ENCODE assay signal across 17 cellular contexts in the genomic region with DNA sequence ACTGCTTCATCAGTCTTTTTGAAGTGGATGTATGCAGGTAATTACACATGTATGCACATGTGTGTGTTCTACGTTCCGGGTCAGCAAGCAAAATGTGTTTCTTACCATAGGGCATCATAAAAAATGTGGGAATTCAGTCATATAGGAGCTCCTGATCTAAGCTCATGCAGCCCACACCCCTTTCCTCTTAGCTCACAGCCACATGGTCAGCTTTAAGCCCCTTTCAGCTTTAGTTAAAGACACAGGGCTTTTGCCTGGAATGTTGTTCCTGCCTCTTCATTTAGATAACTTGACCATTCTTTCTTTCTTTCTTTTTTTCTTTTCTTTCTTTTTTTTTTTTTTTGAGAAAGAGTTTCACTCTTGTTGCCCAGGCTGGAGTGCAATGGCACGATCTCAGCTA.
DNase-seq lines count a peak whose midpoint lies in the region; ATAC-seq and TF ChIP-seq lines count a peak whose summit lies in the region.
"Had no signal": no experiment of that assay in that cellular context is flagged by ENCODE, and none has a peak within 500 bp of the region (broad histone marks: within the 10 kb centered on the region; RNA-seq: fewer than 3 reads in every experiment).

No MANE protein-coding gene starts in this region.

- POLR2A ChIA-PET in CD8-positive, alpha-beta T cell (lab: Charles Lee) = interaction anchor here (0.7 kb wide), 2 partner anchors 169 to 737 kb away, joined by 3 to 4 read pairs; no protein-coding TSS in a partner anchor

- no peak for TF ChIP-seq CTCF in brain (conservative IDR thresholded peaks at IDR 0.05)
- no peak for TF ChIP-seq CTCF in nephron (IDR thresholded peaks at IDR 0.05; ENCODE audit: unreplicated experiment in 3 of 3)
- TF ChIP-seq CTCF in CD8-positive, alpha-beta T cell (IDR thresholded peaks at IDR 0.05) = no peak
- TF ChIP-seq CTCF in tibial nerve (IDR thresholded peaks at IDR 0.05) = no peak

- peaks cover 0 to 6% (median 0%) of the 10 kb centered on the region in 5 experiments for H3K9me3 Mint-ChIP-seq in brain
- H3K9me3 Mint-ChIP-seq in nephron = no peaks in the 10 kb centered on the region
- H3K9me3 Mint-ChIP-seq in stimulated activated memory B cell treated with anti-CD40 and anti-IgM and Interleukin-4, amounts not matched to agents 10 μg/mL and 1 μg/mL and 100 μg/mL, for 72 hours = no peaks in the 10 kb centered on the region
- H3K9me3 Mint-ChIP-seq in CD8-positive, alpha-beta T cell = no peaks in the 10 kb centered on the region
- no peaks in the 10 kb centered on the region for H3K9me3 Mint-ChIP-seq in T-helper 2 cell treated with Interferon-gamma antibody and Interleukin-4, amounts not matched to agents 5 μg/mL and 100 μg/mL, for 36 hours
- H3K9me3 Mint-ChIP-seq: GM23338 had no signal

- H3K4me1 Mint-ChIP-seq in brain (peaks cover 94% of the 10 kb centered on the region), nephron (peaks cover 59% of the 10 kb centered on the region)
- H3K4me1 Mint-ChIP-seq in stimulated activated memory B cell treated with anti-CD40 and anti-IgM and Interleukin-4, amounts not matched to agents 10 μg/mL and 1 μg/mL and 100 μg/mL, for 72 hours = peaks cover 17% of the 10 kb centered on the region
- no peaks in the 10 kb centered on the region for H3K4me1 Mint-ChIP-seq in CD8-positive, alpha-beta T cell (ENCODE audit: low read depth)
- no peaks in the 10 kb centered on the region for H3K4me1 Mint-ChIP-seq in T-helper 2 cell treated with Interferon-gamma antibody and Interleukin-4, amounts not matched to agents 5 μg/mL and 100 μg/mL, for 36 hours (ENCODE audit: low read depth)
- H3K4me1 Mint-ChIP-seq: CD4-positive, CD25-positive, alpha-beta regulatory T cell had no signal

- H3K27ac Mint-ChIP-seq in brain (peak overlapping the region in 3 of 5 experiments; percentile 57 to 73 (median 60)), nephron (peak overlapping the region; percentile 45 to 81 (median 64))
- peak overlapping the region; percentile 41 for H3K27ac Mint-ChIP-seq in stimulated activated memory B cell treated with anti-CD40 and anti-IgM and Interleukin-4, amounts not matched to agents 10 μg/mL and 1 μg/mL and 100 μg/mL, for 72 hours
- no peak overlapping the region for H3K27ac Mint-ChIP-seq in CD8-positive, alpha-beta T cell
- H3K27ac Mint-ChIP-seq in T-helper 2 cell treated with Interferon-gamma antibody and Interleukin-4, amounts not matched to agents 5 μg/mL and 100 μg/mL, for 36 hours = no peak overlapping the region
- H3K27ac Mint-ChIP-seq: CD4-positive, CD25-positive, alpha-beta regulatory T cell; GM23338 had no signal

- CTCF ChIA-PET in CD8-positive, alpha-beta T cell (lab: Charles Lee) = no interaction called here

- no peaks in the 10 kb centered on the region for H3K36me3 Mint-ChIP-seq in brain
- H3K36me3 Mint-ChIP-seq in nephron (ENCODE audit: low read depth) = no peaks in the 10 kb centered on the region
- H3K36me3 Mint-ChIP-seq in stimulated activated memory B cell treated with anti-CD40 and anti-IgM and Interleukin-4, amounts not matched to agents 10 μg/mL and 1 μg/mL and 100 μg/mL, for 72 hours = no peaks in the 10 kb centered on the region
- no peaks in the 10 kb centered on the region for H3K36me3 Mint-ChIP-seq in CD8-positive, alpha-beta T cell
- no peaks in the 10 kb centered on the region for H3K36me3 Mint-ChIP-seq in T-helper 2 cell treated with Interferon-gamma antibody and Interleukin-4, amounts not matched to agents 5 μg/mL and 100 μg/mL, for 36 hours (ENCODE audit: low read depth)
- H3K36me3 Mint-ChIP-seq: CD4-positive, CD25-positive, alpha-beta regulatory T cell had no signal

- DNase-seq in NCI-H82 (lab: John Stamatoyannopoulos, UW) (peak; percentile 71), tibial nerve (ENCODE audit: low spot score in 2 of 2) (no peak)
- DNase-seq in CD8-positive, alpha-beta T cell = no peak
- DNase-seq in T-helper 2 cell treated with Interferon-gamma antibody and Interleukin-4, amounts not matched to agents 5 μg/mL and 100 μg/mL, for 36 hours (ENCODE audit: low spot score) = no peak
- DNase-seq: ACHN; BE2C; C1 segment of cervical spinal cord; Caco-2; CD4-positive, CD25-positive, alpha-beta regulatory T cell; DMS153; DMS79; HCEC 1CT had no signal

- H3K27ac ChIP-seq in CD8-positive, alpha-beta T cell (ENCODE audit: low read depth, low read length) = no peak overlapping the region
- H3K27ac ChIP-seq in tibial nerve = no peak overlapping the region
- H3K27ac ChIP-seq: HL-60 had no signal

- no peak overlapping the region for H3K4me3 Mint-ChIP-seq in brain
- no peak overlapping the region for H3K4me3 Mint-ChIP-seq in nephron
- H3K4me3 Mint-ChIP-seq in stimulated activated memory B cell treated with anti-CD40 and anti-IgM and Interleukin-4, amounts not matched to agents 10 μg/mL and 1 μg/mL and 100 μg/mL, for 72 hours = no peak overlapping the region
- no peak overlapping the region for H3K4me3 Mint-ChIP-seq in CD8-positive, alpha-beta T cell
- H3K4me3 Mint-ChIP-seq in T-helper 2 cell treated with Interferon-gamma antibody and Interleukin-4, amounts not matched to agents 5 μg/mL and 100 μg/mL, for 36 hours = no peak overlapping the region
- H3K4me3 Mint-ChIP-seq: CD4-positive, CD25-positive, alpha-beta regulatory T cell; GM23338 had no signal

- no peaks in the 10 kb centered on the region for H3K27me3 Mint-ChIP-seq in brain
- H3K27me3 Mint-ChIP-seq in nephron (ENCODE audit: low read depth) = peaks cover 12% of the 10 kb centered on the region
- no peaks in the 10 kb centered on the region for H3K27me3 Mint-ChIP-seq in stimulated activated memory B cell treated with anti-CD40 and anti-IgM and Interleukin-4, amounts not matched to agents 10 μg/mL and 1 μg/mL and 100 μg/mL, for 72 hours
- H3K27me3 Mint-ChIP-seq in CD8-positive, alpha-beta T cell (ENCODE audit: low read depth) = no peaks in the 10 kb centered on the region
- H3K27me3 Mint-ChIP-seq in T-helper 2 cell treated with Interferon-gamma antibody and Interleukin-4, amounts not matched to agents 5 μg/mL and 100 μg/mL, for 36 hours (ENCODE audit: low read depth) = peaks cover 8% of the 10 kb centered on the region
- H3K27me3 Mint-ChIP-seq: CD4-positive, CD25-positive, alpha-beta regulatory T cell had no signal

- no peak for ATAC-seq in stimulated activated memory B cell treated with anti-CD40 and anti-IgM and Interleukin-4, amounts not matched to agents 10 μg/mL and 1 μg/mL and 100 μg/mL, for 72 hours
- ATAC-seq in CD8-positive, alpha-beta T cell = no peak
- ATAC-seq: GM23338 had no signal

- 94 to 95% methylated on average over 3 of the region's 3 CpGs for WGBS in tibial nerve, 2 donors

- TF ChIP-seq EP300 in tibial nerve (IDR thresholded peaks at IDR 0.05) = no peak

- TF ChIP-seq POLR2A in tibial nerve (IDR thresholded peaks at IDR 0.05) = no peak

- no peaks in the 10 kb centered on the region for H3K4me1 ChIP-seq in CD8-positive, alpha-beta T cell (ENCODE audit: insufficient read depth, low read length)
- H3K4me1 ChIP-seq in tibial nerve = peaks cover 0 to 17% (median 2%) of the 10 kb centered on the region in 4 donors
- H3K4me1 ChIP-seq: Caco-2 had no signal

- no peaks in the 10 kb centered on the region for H3K9me3 ChIP-seq in CD8-positive, alpha-beta T cell (ENCODE audit: low read length)
- no peaks in the 10 kb centered on the region for H3K9me3 ChIP-seq in tibial nerve
- H3K9me3 ChIP-seq: BE2C, Caco-2 had no signal

- H3K4me3 ChIP-seq in CD8-positive, alpha-beta T cell (ENCODE audit: low read depth, low read length) = no peak overlapping the region
- no peak overlapping the region for H3K4me3 ChIP-seq in tibial nerve
- H3K4me3 ChIP-seq: GM23338 had no signal

- no peaks in the 10 kb centered on the region for H3K36me3 ChIP-seq in CD8-positive, alpha-beta T cell (ENCODE audit: insufficient read depth, low read length)
- H3K36me3 ChIP-seq in tibial nerve = no peaks in the 10 kb centered on the region
- H3K36me3 ChIP-seq: BE2C had no signal

- intact Hi-C loops in CD8-positive, alpha-beta T cell (cut with DNase I, micrococcal nuclease) = no loop called here

- no peaks in the 10 kb centered on the region for H3K27me3 ChIP-seq in CD8-positive, alpha-beta T cell (ENCODE audit: insufficient read depth, low read length)
- H3K27me3 ChIP-seq in tibial nerve = no peaks in the 10 kb centered on the region
- H3K27me3 ChIP-seq: BE2C had no signal

Comparison
In these comparisons a context has a peak if more than half of its experiments do, and no peak if none do; other contexts are left out.
1. H3K27ac Mint-ChIP-seq: peak in brain (3 of 5), nephron (3 of 3) and stimulated activated memory B cell treated with anti-CD40 and anti-IgM and Interleukin-4, amounts not matched to agents 10 μg/mL and 1 μg/mL and 100 μg/mL, for 72 hours (single experiment); none in CD8-positive, alpha-beta T cell (single experiment) and T-helper 2 cell treated with Interferon-gamma antibody and Interleukin-4, amounts not matched to agents 5 μg/mL and 100 μg/mL, for 36 hours (single experiment).